Comparison of ENCODE assay signal across 35 cellular contexts in the genomic region with DNA sequence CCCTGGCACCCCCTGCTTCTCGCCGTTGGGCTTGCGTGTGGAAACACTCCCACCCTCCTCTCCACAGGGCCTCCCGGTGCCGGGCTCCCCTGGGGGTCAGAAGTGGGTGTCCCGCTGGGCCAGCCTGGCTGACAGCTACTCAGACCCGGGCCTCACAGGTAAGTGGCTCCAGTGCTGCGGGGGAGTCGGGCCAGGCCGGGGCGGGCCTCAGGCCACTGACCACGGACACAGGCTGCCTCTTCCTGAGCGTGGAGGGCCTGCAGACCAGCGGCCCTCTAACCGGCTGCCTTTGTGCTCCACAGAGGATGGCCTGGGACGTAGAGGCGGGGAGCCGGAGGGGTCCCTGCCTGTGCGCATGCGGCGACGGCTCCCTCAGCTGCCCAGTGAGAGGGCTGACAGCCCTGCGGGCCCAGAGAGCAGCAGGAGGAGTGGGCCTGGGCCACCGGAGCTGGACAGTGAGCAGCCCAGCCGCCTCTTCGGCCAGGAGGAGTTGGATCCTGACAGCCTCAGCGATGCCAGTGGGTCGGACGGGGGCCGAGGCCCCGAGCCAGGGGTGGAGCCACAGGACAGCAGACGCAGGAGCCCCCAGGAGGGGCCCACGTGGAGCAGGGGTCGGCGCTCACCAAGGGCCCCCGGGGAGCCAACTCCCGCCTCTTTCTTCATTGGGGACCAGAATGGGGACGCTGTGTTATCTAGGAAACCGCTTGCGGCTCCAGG. TPM values are rescaled to one million over a fixed set of nuclear protein-coding genes. Genes with fewer than 3 reads are reported as not detected.
A peak's percentile ranks its signal among the peaks of the same experiment; 100 is the strongest.
DNase-seq lines count a peak whose midpoint lies in the region; ATAC-seq, FAIRE-seq and TF ChIP-seq lines count a peak whose summit lies in the region.
"Had no signal": no experiment of that assay in that cellular context is flagged by ENCODE, and none has a peak within 500 bp of the region (broad histone marks: within the 10 kb centered on the region; RNA-seq: fewer than 3 reads in every experiment).

No MANE protein-coding gene starts in this region.

- H3K4me3 Mint-ChIP-seq in Caco-2 (ENCODE audit: unreplicated experiment) (no peak overlapping the region), endothelial cell (ENCODE audit: unreplicated experiment) (no peak overlapping the region)
- H3K4me3 Mint-ChIP-seq: activated naive CD8-positive, alpha-beta T cell treated with anti-CD3 and anti-CD28 coated beads, Interleukin-2, amount 10 ng/mL, durations not matched to agents 7 days and 5 days; CD4-positive, CD25-positive, alpha-beta regulatory T cell; naive thymus-derived CD4-positive, alpha-beta T cell; stimulated activated naive CD8-positive, alpha-beta T cell treated with anti-CD3 and anti-CD28 coated beads, Interleukin-15, Interleukin-2, amounts not matched to agents 100 ng/mL and 50 ng/mL, for 24 hours had no signal

- POLR2A ChIA-PET in Caco-2 (lab: Charles Lee): no interaction called here

- H3K27ac Mint-ChIP-seq in Caco-2 (ENCODE audit: unreplicated experiment) (no peak overlapping the region), endothelial cell (ENCODE audit: unreplicated experiment) (no peak overlapping the region)
- H3K27ac Mint-ChIP-seq: activated naive CD8-positive, alpha-beta T cell treated with anti-CD3 and anti-CD28 coated beads, Interleukin-2, amount 10 ng/mL, durations not matched to agents 7 days and 5 days; CD4-positive, CD25-positive, alpha-beta regulatory T cell; naive thymus-derived CD4-positive, alpha-beta T cell; stimulated activated naive CD8-positive, alpha-beta T cell treated with anti-CD3 and anti-CD28 coated beads, Interleukin-15, Interleukin-2, amounts not matched to agents 100 ng/mL and 50 ng/mL, for 24 hours had no signal

- H3K27me3 Mint-ChIP-seq in Caco-2 (ENCODE audit: insufficient read depth, unreplicated experiment) (no peaks in the 10 kb centered on the region), endothelial cell (ENCODE audit: unreplicated experiment) (no peaks in the 10 kb centered on the region)
- H3K27me3 Mint-ChIP-seq: activated naive CD8-positive, alpha-beta T cell treated with anti-CD3 and anti-CD28 coated beads, Interleukin-2, amount 10 ng/mL, durations not matched to agents 7 days and 5 days; CD4-positive, CD25-positive, alpha-beta regulatory T cell; naive thymus-derived CD4-positive, alpha-beta T cell; stimulated activated naive CD8-positive, alpha-beta T cell treated with anti-CD3 and anti-CD28 coated beads, Interleukin-15, Interleukin-2, amounts not matched to agents 100 ng/mL and 50 ng/mL, for 24 hours had no signal

- no peaks in the 10 kb centered on the region for H3K4me1 Mint-ChIP-seq in Caco-2 (ENCODE audit: low read depth, unreplicated experiment)
- no peaks in the 10 kb centered on the region for H3K4me1 Mint-ChIP-seq in endothelial cell (ENCODE audit: unreplicated experiment)
- H3K4me1 Mint-ChIP-seq: activated naive CD8-positive, alpha-beta T cell treated with anti-CD3 and anti-CD28 coated beads, Interleukin-2, amount 10 ng/mL, durations not matched to agents 7 days and 5 days; CD4-positive, CD25-positive, alpha-beta regulatory T cell; naive thymus-derived CD4-positive, alpha-beta T cell had no signal

- H3K4me3 ChIP-seq in Caco-2 (ENCODE audit: low read depth, low read length): no peak overlapping the region
- H3K4me3 ChIP-seq in pancreas: no peak overlapping the region
- H3K4me3 ChIP-seq: ascending aorta, coronary artery, lung, testis, uterus had no signal

- WGBS in pancreas, 2 donors: 94 to 96% methylated on average over 38 to 40 of the region's 40 CpGs

- FAIRE-seq in pancreas (lab: Jason Lieb, UNC): no peak
- FAIRE-seq: small intestine had no signal

- no peak for ATAC-seq in activated CD4-positive, CD25-positive, alpha-beta regulatory T cell treated with anti-CD3 and anti-CD28 coated beads, Interleukin-2, amount 50 U/mL, for 24 hours
- no peak for ATAC-seq in pancreas
- ATAC-seq in HG03097 (IDR thresholded peaks at IDR 0.05; ENCODE audit: low FRiP score, unreplicated experiment): no peak
- no peak for ATAC-seq in GM21390 (IDR thresholded peaks at IDR 0.05; ENCODE audit: unreplicated experiment)
- ATAC-seq: naive thymus-derived CD4-positive, alpha-beta T cell had no signal

- intact Hi-C loops in Caco-2 (cut with micrococcal nuclease; ENCODE audit: unreplicated experiment) (no loop called here), pancreas (cut with DNase I) (no loop called here)

- CTCF ChIA-PET in Caco-2 (lab: Charles Lee): interaction anchor here (1.5 kb wide), 1 partner anchor 59 kb away, joined by 4 read pairs; no protein-coding TSS in a partner anchor

- H3K36me3 ChIP-seq in Caco-2 (ENCODE audit: control insufficient read depth, insufficient read depth, low read length) (no peaks in the 10 kb centered on the region), pancreas (peaks cover 0 to 45% (median 5%) of the 10 kb centered on the region in 3 donors)
- H3K36me3 ChIP-seq: uterus had no signal

- H3K27me3 ChIP-seq in Caco-2 (replicated peaks; ENCODE audit: control insufficient read depth, insufficient read depth, low read length): no peaks in the 10 kb centered on the region
- H3K27me3 ChIP-seq in pancreas: no peaks in the 10 kb centered on the region
- H3K27me3 ChIP-seq: ascending aorta, testis, uterus had no signal

- H3K4me1 ChIP-seq in Caco-2 (peaks cover 4% of the 10 kb centered on the region; the same call in 1 of the 2 replicates), pancreas (no peaks in the 10 kb centered on the region)
- H3K4me1 ChIP-seq: ascending aorta, testis, uterus had no signal

- H3K36me3 Mint-ChIP-seq in Caco-2 (ENCODE audit: insufficient read depth, unreplicated experiment) (peaks cover 20% of the 10 kb centered on the region), endothelial cell (ENCODE audit: low read depth, unreplicated experiment) (no peaks in the 10 kb centered on the region)
- H3K36me3 Mint-ChIP-seq: activated naive CD8-positive, alpha-beta T cell treated with anti-CD3 and anti-CD28 coated beads, Interleukin-2, amount 10 ng/mL, durations not matched to agents 7 days and 5 days; CD4-positive, CD25-positive, alpha-beta regulatory T cell; naive thymus-derived CD4-positive, alpha-beta T cell had no signal

- H3K9me3 ChIP-seq in Caco-2 (no peaks in the 10 kb centered on the region), pancreas (no peaks in the 10 kb centered on the region)
- H3K9me3 ChIP-seq: ascending aorta, testis, uterus had no signal

- BruUV-seq in Caco-2 (replicated peaks; lab: Mats Ljungman, UMichigan): no TSS peak

- H3K27ac ChIP-seq in pancreas: no peak overlapping the region
- H3K27ac ChIP-seq: ascending aorta, coronary artery, HL-60, testis, uterus had no signal

- peak; percentile 27 for DNase-seq in activated CD4-positive, CD25-positive, alpha-beta regulatory T cell treated with anti-CD3 and anti-CD28 coated beads, Interleukin-2, amount 50 U/mL, for 72 hours
- DNase-seq in Caco-2 (peak; percentile 1 to 25), endothelial cell (ENCODE audit: low spot score) (peak; percentile 3), pancreas (peak in 4 of 6 donors; percentile 11 to 82 (median 44)), SW480 (ENCODE audit: low spot score) (no peak)
- DNase-seq: activated CD4-positive, alpha-beta T cell treated with anti-CD3 and anti-CD28 coated beads for 4 hours; activated naive CD8-positive, alpha-beta T cell treated with anti-CD3 and anti-CD28 coated beads, Interleukin-2, amount 10 ng/mL, durations not matched to agents 7 days and 5 days; activated T-cell treated with anti-CD3 and anti-CD28 coated beads, Interleukin-2, amount 50 U/mL, for 1 hour; caudate nucleus; CD4-positive, CD25-positive, alpha-beta regulatory T cell; DND-41; effector memory CD4-positive, alpha-beta T cell; islet precursor cell; KG1; naive thymus-derived CD4-positive, alpha-beta T cell; NCI-H1105 treated with DMSO at 0.1 percent for 48 hours; NCI-H187 treated with DMSO at 0.1 percent for 48 hours; NCI-H2171 treated with DMSO at 0.1 percent for 48 hours; NCI-H524; retina; small intestine; testis had no signal

- H3K9me3 Mint-ChIP-seq in Caco-2 (ENCODE audit: unreplicated experiment) (no peaks in the 10 kb centered on the region), endothelial cell (ENCODE audit: unreplicated experiment) (no peaks in the 10 kb centered on the region)
- H3K9me3 Mint-ChIP-seq: activated naive CD8-positive, alpha-beta T cell treated with anti-CD3 and anti-CD28 coated beads, Interleukin-2, amount 10 ng/mL, durations not matched to agents 7 days and 5 days; naive thymus-derived CD4-positive, alpha-beta T cell; stimulated activated naive CD8-positive, alpha-beta T cell treated with anti-CD3 and anti-CD28 coated beads, Interleukin-15, Interleukin-2, amounts not matched to agents 100 ng/mL and 50 ng/mL, for 24 hours had no signal

- TF ChIP-seq CTCF in Caco-2 (IDR thresholded peaks at IDR 0.05; ENCODE audit: insufficient read depth in 1 of 2, low read depth in 1 of 2, low read length in 1 of 2, severe bottlenecking in 1 of 2, unreplicated experiment in 1 of 2): no peak
- TF ChIP-seq CTCF in endothelial cell (IDR thresholded peaks at IDR 0.05; ENCODE audit: unreplicated experiment): no peak
- TF ChIP-seq CTCF in pancreas (IDR thresholded peaks at IDR 0.05): no peak

RNA-seq across cellular contexts. Expression of a gene that starts 21.1 kb away (rescaled TPM):
- 31.6 and 32.0 TPM in 2 replicates for total RNA-seq in Caco-2 (2022)
- 11.3 TPM for total RNA-seq in endothelial cell (ENCODE audit: unreplicated experiment)
- 10 to 100 TPM; 17.7 to 26.3 (median 21.9) TPM for total RNA-seq in pancreas
- 10 to 100 TPM; 19.1 to 43.8 TPM for polyA plus RNA-seq in pancreas

RNA-seq across cellular contexts. Expression of a gene that starts 38.5 kb away (rescaled TPM):
- not detected in 2 replicates for total RNA-seq in Caco-2 (2022)
- total RNA-seq in endothelial cell (ENCODE audit: unreplicated experiment): 1.3 TPM
- total RNA-seq in pancreas: 10 to 100 TPM in 1 of 6 donors, 1 to 10 TPM in 2, under 1 TPM in 3; 0.19 to 12.5 (median 0.91) TPM
- polyA plus RNA-seq in pancreas: under 1 TPM; 0.49 to 0.52 TPM
- total RNA-seq: A172; activated CD8-positive, alpha-beta memory T cell treated with anti-CD3 and anti-CD28 coated beads for 36 hours; ascending aorta; CD4-positive, CD25-positive, alpha-beta regulatory T cell; H4; MCF 10A had no signal
